ENCODE assay signal across 10 cellular contexts in genomic region chr20:4898282-4898681, GRCh38.
DNase-seq lines count a peak whose midpoint lies in the region; ATAC-seq and TF ChIP-seq lines count a peak whose summit lies in the region.
"Had no signal": no experiment of that assay in that cellular context is flagged by ENCODE, and none has a peak within 500 bp of the region (broad histone marks: within the 10 kb centered on the region; RNA-seq: fewer than 3 reads in every experiment).

No MANE protein-coding gene starts in this region.

- no peak for TF ChIP-seq CTCF in stomach (IDR thresholded peaks at IDR 0.05)

- peak overlapping the region in 3 of 5 donors; percentile 10 to 56 (median 32) for H3K27ac ChIP-seq in stomach

- no peak for TF ChIP-seq EP300 in stomach (IDR thresholded peaks at IDR 0.05)

- H3K36me3 ChIP-seq in stomach: peaks cover 5 to 50% (median 47%) of the 10 kb centered on the region in 4 donors

- H3K9me3 ChIP-seq in stomach: no peaks in the 10 kb centered on the region

- ATAC-seq in GM21515 (IDR thresholded peaks at IDR 0.05; ENCODE audit: unreplicated experiment): no peak
- ATAC-seq in GM18873 (IDR thresholded peaks at IDR 0.05; ENCODE audit: low FRiP score, unreplicated experiment): no peak

- WGBS in stomach, 5 donors: 26 to 56% (median 52%) methylated on average over 8 of the region's 8 CpGs

- no peak for TF ChIP-seq POLR2A in stomach (IDR thresholded peaks at IDR 0.05)

- peak; percentile 98 for DNase-seq in HPDE6-E6E7 (ENCODE audit: extremely low spot score)
- peak; percentile 64 for DNase-seq in astrocyte of the hippocampus (ENCODE audit: low read depth, low spot score)
- peak; percentile 85 for DNase-seq in islet precursor cell
- DNase-seq in stomach: peak; percentile 65
- DNase-seq in NCI-H1436 (lab: John Stamatoyannopoulos, UW): no peak
- no peak for DNase-seq in NCI-H526 (lab: John Stamatoyannopoulos, UW)
- DNase-seq: activated naive CD4-positive, alpha-beta T cell treated with Interleukin-2 at 50 U/mL for 16 hours; SHP77 treated with DMSO at 0.1 percent for 48 hours had no signal

- intact Hi-C loops in stomach (cut with DNase I; ENCODE audit: low total_unique reads): no loop called here

- no peak overlapping the region for H3K4me3 ChIP-seq in stomach

- H3K4me1 ChIP-seq in stomach: peaks cover 0 to 15% (median 2%) of the 10 kb centered on the region in 4 donors

- no peaks in the 10 kb centered on the region for H3K27me3 ChIP-seq in stomach

Comparison
In these comparisons a context has a peak if more than half of its experiments do, and no peak if none do; other contexts are left out.
1. DNase-seq: peak in HPDE6-E6E7 (single experiment), astrocyte of the hippocampus (single experiment), islet precursor cell (single experiment) and stomach (single experiment); none in NCI-H1436 (single experiment) and NCI-H526 (0 of 2).